1 cellular context compared by ENCODE assay signal in the genomic region with DNA sequence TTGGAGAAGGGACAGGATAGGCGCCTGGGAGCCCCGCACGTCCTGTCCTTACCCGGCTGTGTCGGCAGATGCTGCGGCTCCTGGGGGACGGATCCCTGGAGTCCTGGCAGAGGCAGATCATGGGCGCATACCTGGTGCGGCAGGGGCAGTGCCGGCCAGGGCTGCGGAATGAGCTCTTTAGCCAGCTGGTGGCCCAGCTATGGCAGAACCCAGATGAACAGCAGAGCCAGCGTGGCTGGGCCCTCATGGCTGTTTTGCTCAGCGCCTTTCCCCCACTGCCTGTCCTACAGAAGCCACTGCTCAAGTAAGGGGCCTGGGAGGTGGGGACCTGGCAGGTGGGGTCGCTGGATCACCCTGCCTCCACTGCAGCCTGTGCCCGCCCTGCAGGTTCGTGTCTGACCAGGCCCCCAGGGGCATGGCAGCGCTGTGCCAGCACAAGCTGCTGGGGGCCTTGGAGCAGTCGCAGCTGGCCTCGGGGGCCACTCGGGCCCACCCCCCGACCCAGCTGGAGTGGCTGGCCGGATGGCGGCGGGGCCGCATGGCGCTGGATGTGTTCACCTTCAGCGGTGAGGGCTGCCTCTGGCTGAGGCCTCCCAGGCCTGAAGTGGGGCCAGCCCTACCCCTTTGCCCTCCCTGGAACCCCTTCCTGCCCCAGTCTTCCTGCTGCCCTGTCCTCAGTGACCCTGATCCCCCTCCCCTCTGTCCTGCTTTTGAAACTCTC.
TF ChIP-seq lines count a peak whose summit lies in the region.

No MANE protein-coding gene starts in this region.

TF ChIP-seq in HepG2, 621 proteins besides CTCF, POLR2A, EP300 and RAD21:
- TF ChIP-seq GABPB1 (CRISPR knock-in tag; IDR thresholded peaks at IDR 0.05), result 0 out of 2 replicates have a peak, but pooled peaks have one; percentile 11
- no peak for TF ChIP-seq RARA (CRISPR knock-in tag; IDR thresholded peaks at IDR 0.05)
- no peak for TF ChIP-seq ZNF253 (CRISPR knock-in tag; IDR thresholded peaks at IDR 0.05; ENCODE audit: borderline replicate concordance)
- TF ChIP-seq ZSCAN30 (CRISPR knock-in tag; IDR thresholded peaks at IDR 0.05), result no peak
- TF ChIP-seq, protein P1, sequence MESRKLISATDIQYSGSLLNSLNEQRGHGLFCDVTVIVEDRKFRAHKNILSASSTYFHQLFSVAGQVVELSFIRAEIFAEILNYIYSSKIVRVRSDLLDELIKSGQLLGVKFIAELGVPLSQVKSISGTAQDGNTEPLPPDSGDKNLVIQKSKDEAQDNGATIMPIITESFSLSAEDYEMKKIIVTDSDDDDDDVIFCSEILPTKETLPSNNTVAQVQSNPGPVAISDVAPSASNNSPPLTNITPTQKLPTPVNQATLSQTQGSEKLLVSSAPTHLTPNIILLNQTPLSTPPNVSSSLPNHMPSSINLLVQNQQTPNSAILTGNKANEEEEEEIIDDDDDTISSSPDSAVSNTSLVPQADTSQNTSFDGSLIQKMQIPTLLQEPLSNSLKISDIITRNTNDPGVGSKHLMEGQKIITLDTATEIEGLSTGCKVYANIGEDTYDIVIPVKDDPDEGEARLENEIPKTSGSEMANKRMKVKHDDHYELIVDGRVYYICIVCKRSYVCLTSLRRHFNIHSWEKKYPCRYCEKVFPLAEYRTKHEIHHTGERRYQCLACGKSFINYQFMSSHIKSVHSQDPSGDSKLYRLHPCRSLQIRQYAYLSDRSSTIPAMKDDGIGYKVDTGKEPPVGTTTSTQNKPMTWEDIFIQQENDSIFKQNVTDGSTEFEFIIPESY (CRISPR knock-in tag; IDR thresholded peaks at IDR 0.05), result 0 out of 2 replicates have a peak, but pooled peaks have one; percentile 19
- TF ChIP-seq CEBPG (CRISPR knock-in tag; IDR thresholded peaks at IDR 0.05), result no peak
- TF ChIP-seq ZNF768 (CRISPR knock-in tag; IDR thresholded peaks at IDR 0.05), result peak; percentile 8; the same call in 1 of the 2 replicates
- TF ChIP-seq MLLT10 (CRISPR knock-in tag; IDR thresholded peaks at IDR 0.05), result no peak
- TF ChIP-seq CHCHD3 (CRISPR knock-in tag; IDR thresholded peaks at IDR 0.05), result no peak
- no peak for TF ChIP-seq ZNF383 (CRISPR knock-in tag; IDR thresholded peaks at IDR 0.05; ENCODE audit: borderline replicate concordance)
- no peak for TF ChIP-seq ZNF484 (CRISPR knock-in tag; IDR thresholded peaks at IDR 0.05; ENCODE audit: borderline replicate concordance, low read depth)
- TF ChIP-seq ZSCAN22 (CRISPR knock-in tag; IDR thresholded peaks at IDR 0.05), result no peak
- TF ChIP-seq ZNF780A (CRISPR knock-in tag; IDR thresholded peaks at IDR 0.05), result no peak
- no peak for TF ChIP-seq ZNF788 (CRISPR knock-in tag; IDR thresholded peaks at IDR 0.05; ENCODE audit: borderline replicate concordance)
- TF ChIP-seq, protein P2, sequence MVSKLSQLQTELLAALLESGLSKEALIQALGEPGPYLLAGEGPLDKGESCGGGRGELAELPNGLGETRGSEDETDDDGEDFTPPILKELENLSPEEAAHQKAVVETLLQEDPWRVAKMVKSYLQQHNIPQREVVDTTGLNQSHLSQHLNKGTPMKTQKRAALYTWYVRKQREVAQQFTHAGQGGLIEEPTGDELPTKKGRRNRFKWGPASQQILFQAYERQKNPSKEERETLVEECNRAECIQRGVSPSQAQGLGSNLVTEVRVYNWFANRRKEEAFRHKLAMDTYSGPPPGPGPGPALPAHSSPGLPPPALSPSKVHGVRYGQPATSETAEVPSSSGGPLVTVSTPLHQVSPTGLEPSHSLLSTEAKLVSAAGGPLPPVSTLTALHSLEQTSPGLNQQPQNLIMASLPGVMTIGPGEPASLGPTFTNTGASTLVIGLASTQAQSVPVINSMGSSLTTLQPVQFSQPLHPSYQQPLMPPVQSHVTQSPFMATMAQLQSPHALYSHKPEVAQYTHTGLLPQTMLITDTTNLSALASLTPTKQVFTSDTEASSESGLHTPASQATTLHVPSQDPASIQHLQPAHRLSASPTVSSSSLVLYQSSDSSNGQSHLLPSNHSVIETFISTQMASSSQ (IDR thresholded peaks at IDR 0.05; ENCODE audit: low read depth), result no peak
- TF ChIP-seq, protein P2 (CRISPR knock-in tag; IDR thresholded peaks at IDR 0.05; ENCODE audit: borderline replicate concordance), result no peak
